Comparison of ENCODE assay signal across 9 cellular contexts in genomic region chr2:193989645-193990044, GRCh38.
"Had no signal": no experiment of that assay in that cellular context is flagged by ENCODE, and none has a peak within 500 bp of the region (broad histone marks: within the 10 kb centered on the region; RNA-seq: fewer than 3 reads in every experiment).

No MANE protein-coding gene starts in this region.

- H3K9me3 ChIP-seq: HAP-1 had no signal

- DNase-seq: GM23248, GOT3, H7, HFFc6, IMR-90 had no signal

- FAIRE-seq: K562 had no signal

- H3K9ac ChIP-seq: GM23248 had no signal

- H3K4me3 ChIP-seq: GM23248, HAP-1, K562 had no signal

- H2AFZ ChIP-seq: GM23248 had no signal

- H3K36me3 ChIP-seq: HAP-1 had no signal

- H3K27ac ChIP-seq: GM23248, HL-60 had no signal

- ATAC-seq: HCT116, K562 had no signal

- H3K4me1 ChIP-seq: HAP-1 had no signal
